ENCODE assay signal across 1 cellular context in genomic region chr13:114235697-114236096, GRCh38.
TF ChIP-seq lines count a peak whose summit lies in the region.

No MANE protein-coding gene starts in this region.

TF ChIP-seq in HepG2, 621 proteins besides CTCF, POLR2A, EP300 and RAD21:
- TF ChIP-seq SNAPC2 (CRISPR knock-in tag; IDR thresholded peaks at IDR 0.05) (peak; percentile 35; the same call in 1 of the 2 replicates), MXD4 (CRISPR knock-in tag; IDR thresholded peaks at IDR 0.05) (no peak)
